In genomic region chr3:155065537-155065936, GRCh38 we compare ENCODE assay signal across 13 cellular contexts. TPM values are rescaled to one million over a fixed set of nuclear protein-coding genes. Genes with fewer than 3 reads are reported as not detected.
DNase-seq lines count a peak whose midpoint lies in the region; ATAC-seq and TF ChIP-seq lines count a peak whose summit lies in the region.
"Had no signal": no experiment of that assay in that cellular context is flagged by ENCODE, and none has a peak within 500 bp of the region (broad histone marks: within the 10 kb centered on the region; RNA-seq: fewer than 3 reads in every experiment).

No MANE protein-coding gene starts in this region.

- peaks cover 4% of the 10 kb centered on the region for H3K9me3 Mint-ChIP-seq in mesothelial cell of epicardium

- no peaks in the 10 kb centered on the region for H3K27me3 Mint-ChIP-seq in mesothelial cell of epicardium (ENCODE audit: low read depth)

- no peak overlapping the region for H3K4me3 ChIP-seq in AG09309 (ENCODE audit: control insufficient read depth, low read depth, low read length)
- H3K4me3 ChIP-seq: lung, stomach had no signal

- DNase-seq in AG09309 (ENCODE audit: low read depth) = peak; percentile 59
- peak; percentile 62 for DNase-seq in SW480 (ENCODE audit: low spot score)
- DNase-seq in iris pigment epithelial cell (ENCODE audit: low read depth) = peak; percentile 98
- no peak for DNase-seq in mesothelial cell of epicardium (ENCODE audit: low spot score in 2 of 2, unreplicated experiment in 2 of 2)
- no peak for DNase-seq in NCI-H748 treated with DMSO at 0.1 percent for 48 hours (lab: John Stamatoyannopoulos, UW)
- no peak for DNase-seq in SKM-1 (lab: John Stamatoyannopoulos, UW; ENCODE audit: unreplicated experiment)
- DNase-seq: activated effector memory CD4-positive, alpha-beta T cell treated with anti-CD3 and anti-CD28 coated beads, Interleukin-2, amount 50 U/mL, for 16 hours; H7; NCI-H524; stomach had no signal

- ATAC-seq in HG02870 (IDR thresholded peaks at IDR 0.05; ENCODE audit: unreplicated experiment) = peak; percentile 62
- no peak for ATAC-seq in HG02588 (IDR thresholded peaks at IDR 0.05; ENCODE audit: unreplicated experiment)

- no peak for TF ChIP-seq CTCF in AG09309 (IDR thresholded peaks at IDR 0.05; ENCODE audit: control insufficient read depth, insufficient read depth, low read depth, low read length, missing control alignments)
- no peak for TF ChIP-seq CTCF in mesothelial cell of epicardium (IDR thresholded peaks at IDR 0.05; ENCODE audit: unreplicated experiment)

- H3K4me1 Mint-ChIP-seq in mesothelial cell of epicardium = peaks cover 4% of the 10 kb centered on the region

- H3K4me3 Mint-ChIP-seq in mesothelial cell of epicardium = no peak overlapping the region

- no peaks in the 10 kb centered on the region for H3K36me3 Mint-ChIP-seq in mesothelial cell of epicardium

- H3K27ac Mint-ChIP-seq in mesothelial cell of epicardium = no peak overlapping the region

RNA-seq across cellular contexts. Expression of gene MME, which starts 14.6 kb away (rescaled TPM):
- 29.3 to 33.3 TPM (median 31.7 TPM) in 3 replicates for total RNA-seq in mesothelial cell of epicardium

Comparison
In these comparisons a context has a peak if more than half of its experiments do, and no peak if none do; other contexts are left out.
1. DNase-seq: peak in AG09309 (single experiment), SW480 (single experiment) and iris pigment epithelial cell (single experiment); none in mesothelial cell of epicardium (0 of 2), NCI-H748 treated with DMSO at 0.1 percent for 48 hours (single experiment) and SKM-1 (single experiment).